Comparison of ENCODE assay signal across 1 cellular context in the genomic region with DNA sequence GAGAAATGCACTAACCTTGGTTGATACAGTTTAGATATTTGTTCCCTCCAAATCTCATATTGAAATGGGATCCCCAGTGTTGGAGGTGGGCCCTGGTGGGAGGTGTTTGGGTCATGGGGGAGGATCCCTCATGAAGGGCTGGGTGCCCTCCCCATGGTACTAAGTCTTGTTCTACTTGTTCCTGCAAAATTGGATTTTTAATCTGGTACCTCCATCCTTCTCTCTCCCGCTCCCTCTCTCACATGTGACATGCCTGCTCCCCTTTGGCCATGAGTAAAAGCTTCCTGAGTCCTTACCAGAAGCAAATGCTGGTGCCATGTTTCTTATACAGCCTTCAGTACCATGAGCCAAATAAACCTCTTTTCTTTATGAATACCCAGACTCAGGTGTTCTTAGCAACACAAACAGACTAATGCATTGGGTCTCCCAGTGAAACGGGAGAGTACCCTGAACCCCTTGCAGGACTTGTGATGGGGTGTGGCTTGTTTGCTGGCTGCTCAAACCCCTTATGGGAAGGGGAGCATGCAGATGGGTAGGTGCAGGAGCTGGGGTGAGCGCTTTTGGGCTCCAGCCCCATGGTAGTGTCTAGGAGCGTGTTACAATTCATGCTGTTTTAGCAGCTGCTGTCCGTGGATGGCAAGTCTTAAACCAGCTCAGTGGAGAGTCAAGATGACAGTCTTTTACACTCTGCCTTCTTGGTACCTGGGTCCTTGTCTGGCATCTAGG.
TF ChIP-seq lines count a peak whose summit lies in the region.

No MANE protein-coding gene starts in this region.

TF ChIP-seq in HepG2, 621 proteins besides CTCF, POLR2A, EP300 and RAD21:
- TF ChIP-seq GATAD1 (CRISPR knock-in tag; IDR thresholded peaks at IDR 0.05) (no peak), ZNF292 (CRISPR knock-in tag; IDR thresholded peaks at IDR 0.05; ENCODE audit: borderline replicate concordance, low read depth) (no peak), ZNF589 (CRISPR knock-in tag; conservative IDR thresholded peaks at IDR 0.05) (no peak), SMC3 (IDR thresholded peaks at IDR 0.05; ENCODE audit: low read length) (no peak), ZNF703 (CRISPR knock-in tag; IDR thresholded peaks at IDR 0.05; ENCODE audit: borderline replicate concordance) (no peak), PCBP2 (optimal IDR thresholded peaks at IDR 0.05; ENCODE audit: low read depth, low read length, poor library complexity, severe bottlenecking) (no peak), NFRKB (IDR thresholded peaks at IDR 0.05) (no peak), ZNF775 (CRISPR knock-in tag; IDR thresholded peaks at IDR 0.05; ENCODE audit: borderline replicate concordance) (no peak), BRD4 (CRISPR knock-in tag; IDR thresholded peaks at IDR 0.05) (no peak), SKI (IDR thresholded peaks at IDR 0.05; ENCODE audit: partially characterized antibody) (no peak), ZNF101 (CRISPR knock-in tag; IDR thresholded peaks at IDR 0.05; ENCODE audit: borderline replicate concordance, low read depth) (no peak), ATF7-NPFF (CRISPR knock-in tag; IDR thresholded peaks at IDR 0.05; ENCODE audit: low read depth) (no peak)
- TF ChIP-seq, protein P1, sequence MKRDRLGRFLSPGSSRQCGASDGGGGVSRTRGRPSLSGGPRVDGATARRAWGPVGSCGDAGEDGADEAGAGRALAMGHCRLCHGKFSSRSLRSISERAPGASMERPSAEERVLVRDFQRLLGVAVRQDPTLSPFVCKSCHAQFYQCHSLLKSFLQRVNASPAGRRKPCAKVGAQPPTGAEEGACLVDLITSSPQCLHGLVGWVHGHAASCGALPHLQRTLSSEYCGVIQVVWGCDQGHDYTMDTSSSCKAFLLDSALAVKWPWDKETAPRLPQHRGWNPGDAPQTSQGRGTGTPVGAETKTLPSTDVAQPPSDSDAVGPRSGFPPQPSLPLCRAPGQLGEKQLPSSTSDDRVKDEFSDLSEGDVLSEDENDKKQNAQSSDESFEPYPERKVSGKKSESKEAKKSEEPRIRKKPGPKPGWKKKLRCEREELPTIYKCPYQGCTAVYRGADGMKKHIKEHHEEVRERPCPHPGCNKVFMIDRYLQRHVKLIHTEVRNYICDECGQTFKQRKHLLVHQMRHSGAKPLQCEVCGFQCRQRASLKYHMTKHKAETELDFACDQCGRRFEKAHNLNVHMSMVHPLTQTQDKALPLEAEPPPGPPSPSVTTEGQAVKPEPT (CRISPR knock-in tag; IDR thresholded peaks at IDR 0.05; ENCODE audit: low read depth), result no peak
